Comparison of ENCODE assay signal across 11 cellular contexts in the genomic region with DNA sequence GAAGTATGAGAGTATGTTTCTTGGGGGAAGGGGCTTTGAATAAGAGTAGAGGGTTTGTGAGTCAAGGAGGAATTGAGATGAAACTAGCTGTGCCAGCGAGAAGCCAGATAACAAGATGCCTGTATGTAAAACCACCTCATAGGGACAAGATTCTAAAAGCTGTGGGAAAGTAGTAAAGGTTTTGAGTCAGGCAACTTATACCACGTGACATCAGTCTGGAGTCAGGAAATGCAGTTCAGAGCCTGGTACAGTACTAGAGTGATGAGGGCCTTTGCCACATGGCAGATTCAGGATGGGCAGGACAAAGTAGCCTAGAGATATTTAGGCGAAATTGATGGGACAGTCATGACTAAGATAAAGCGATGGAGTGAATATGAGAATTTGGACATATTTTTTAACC.
"Had no signal": no experiment of that assay in that cellular context is flagged by ENCODE, and none has a peak within 500 bp of the region (broad histone marks: within the 10 kb centered on the region; RNA-seq: fewer than 3 reads in every experiment).

No MANE protein-coding gene starts in this region.

- H3K9ac ChIP-seq: GM23248 had no signal

- H3K4me3 ChIP-seq: GM23248, GM23338, HAP-1 had no signal

- DNase-seq: GM23248, GOT3, H7, H9, HCEC 1CT, HFFc6 had no signal

- FAIRE-seq: H1, H54 had no signal

- H3K27ac ChIP-seq: GM23248 had no signal

- H3K36me3 ChIP-seq: HAP-1 had no signal

- H2AFZ ChIP-seq: GM23248, GM23338 had no signal

- H3K9me3 ChIP-seq: HAP-1 had no signal

- ATAC-seq: GM23338, HCT116 had no signal

- H3K4me1 ChIP-seq: HAP-1 had no signal

- H3K4me2 ChIP-seq: GM23338 had no signal
